27 cellular contexts compared by ENCODE assay signal in genomic region chr2:212891580-212891979, GRCh38.
"Had no signal": no experiment of that assay in that cellular context is flagged by ENCODE, and none has a peak within 500 bp of the region (broad histone marks: within the 10 kb centered on the region; RNA-seq: fewer than 3 reads in every experiment).

No MANE protein-coding gene starts in this region.

- H3K4me3 ChIP-seq: Peyer's patch, SJSA1 had no signal

- H3K9me2 ChIP-seq: SK-N-SH had no signal

- ATAC-seq: activated naive CD4-positive, alpha-beta T cell treated with anti-CD3 and anti-CD28 coated beads, Interleukin-2, amount 50 U/mL, for 72 hours; activated T-cell treated with anti-CD3 and anti-CD28 coated beads, Interleukin-2, amount 50 U/mL, for 4 hours had no signal

- H3K9me3 ChIP-seq: Peyer's patch, SJSA1, SK-N-SH had no signal

- FAIRE-seq: TTC549 had no signal

- H3K27me3 ChIP-seq: Peyer's patch had no signal

- H3K9ac ChIP-seq: KMS-11, SK-N-SH had no signal

- H3K27ac ChIP-seq: KMS-11, Peyer's patch, SJSA1 had no signal

- DNase-seq: activated B cell treated with CpG ODN at 0.5 μM for 24 hours; activated CD4-positive, alpha-beta memory T cell treated with anti-CD3 and anti-CD28 coated beads for 36 hours; activated CD4-positive, alpha-beta T cell treated with anti-CD3 and anti-CD28 coated beads for 4 hours; activated CD4-positive, alpha-beta T cell treated with anti-CD3 and anti-CD28 coated beads, Interleukin-2, amount 50 U/mL, for 1 hour; activated CD4-positive, CD25-positive, alpha-beta regulatory T cell treated with anti-CD3 and anti-CD28 coated beads, Interleukin-2, amount 50 U/mL, for 72 hours; activated CD8-positive, alpha-beta memory T cell treated with anti-CD3 and anti-CD28 coated beads, Interleukin-2, amount 50 U/mL, for 4 hours; activated gamma-delta T cell treated with Interleukin-2 at 50 U/mL for 16 hours; activated naive CD4-positive, alpha-beta T cell treated with anti-CD3 and anti-CD28 coated beads for 36 hours; activated T-cell treated with anti-CD3 and anti-CD28 coated beads for 4 hours; activated T-cell treated with anti-CD3 and anti-CD28 coated beads, Interleukin-2, amount 50 U/mL, for 4 hours; central memory CD4-positive, alpha-beta T cell; MM.1S; MV-4-11; NCI-H1092; NCI-H187; NCI-H2029 treated with DMSO at 0.1 percent for 48 hours; NCI-H2107; NCI-H2171; NCI-H510A; NCI-H774; Peyer's patch; SHP77 treated with DMSO at 0.1 percent for 48 hours had no signal

- H3K36me3 ChIP-seq: Peyer's patch, SJSA1 had no signal

- H3K4me1 ChIP-seq: Peyer's patch, SJSA1 had no signal

- H3K4me2 ChIP-seq: KMS-11, SK-N-SH had no signal
